ENCODE assay signal across 27 cellular contexts in genomic region chr15:56804279-56804678, GRCh38.
DNase-seq lines count a peak whose midpoint lies in the region; ATAC-seq, FAIRE-seq and TF ChIP-seq lines count a peak whose summit lies in the region.
"Had no signal": no experiment of that assay in that cellular context is flagged by ENCODE, and none has a peak within 500 bp of the region (broad histone marks: within the 10 kb centered on the region; RNA-seq: fewer than 3 reads in every experiment).

No MANE protein-coding gene starts in this region.

- no peaks in the 10 kb centered on the region for H3K79me1 ChIP-seq in mesenchymal stem cell (replicated peaks; ENCODE audit: low read length, poor library complexity, severe bottlenecking)

- no peak overlapping the region for H4K91ac ChIP-seq in mesenchymal stem cell (ENCODE audit: low read length)

- no peak overlapping the region for H4K8ac ChIP-seq in mesenchymal stem cell (ENCODE audit: low read length)

- no peak overlapping the region for H3K4me3 ChIP-seq in OCI-LY1 (ENCODE audit: low read depth, low read length, poor library complexity, severe bottlenecking)
- H3K4me3 ChIP-seq in mesenchymal stem cell (ENCODE audit: insufficient read depth in 1 of 2, low read depth in 1 of 2, low read length in 2 of 2): no peak overlapping the region
- no peak overlapping the region for H3K4me3 ChIP-seq in lower lobe of right lung
- H3K4me3 ChIP-seq: BLaER1 treated with 17β-estradiol and CSF1 and Interleukin-3, amounts not matched to agents 10 nM and 100 nM; MG63; uterus had no signal

- 0 out of 2 replicates have a peak, but pooled peaks cover 3% of the 10 kb centered on the region for H3F3A ChIP-seq in OCI-LY1 (ENCODE audit: insufficient read depth, low read length)

- H3K9ac ChIP-seq in OCI-LY1 (ENCODE audit: low read length): peak overlapping the region; percentile 45
- no peak overlapping the region for H3K9ac ChIP-seq in mesenchymal stem cell (ENCODE audit: low read length)
- H3K9ac ChIP-seq: BLaER1 treated with 17β-estradiol and CSF1 and Interleukin-3, amounts not matched to agents 10 nM and 100 nM had no signal

- TF ChIP-seq CTCF in OCI-LY1 (IDR thresholded peaks at IDR 0.05; ENCODE audit: low read length) (no peak), lower lobe of right lung (IDR thresholded peaks at IDR 0.05) (no peak)

- peak; percentile 9 for FAIRE-seq in GM12891 (lab: Jason Lieb, UNC)
- FAIRE-seq: H1 had no signal

- no peaks in the 10 kb centered on the region for H3K9me2 ChIP-seq in OCI-LY1 (ENCODE audit: low read depth, low read length)

- H2BK15ac ChIP-seq in mesenchymal stem cell (ENCODE audit: low read depth, poor library complexity, severe bottlenecking): no peak overlapping the region

- H2AK5ac ChIP-seq in mesenchymal stem cell (ENCODE audit: low read length, severe bottlenecking): no peak overlapping the region

- no peak overlapping the region for H3K14ac ChIP-seq in mesenchymal stem cell (ENCODE audit: low read length in 2 of 2)

- no peak overlapping the region for H2BK12ac ChIP-seq in mesenchymal stem cell (ENCODE audit: low read length in 2 of 2)

- peak overlapping the region; percentile 30 for H3K4me2 ChIP-seq in OCI-LY1 (ENCODE audit: low read length)
- H3K4me2 ChIP-seq in mesenchymal stem cell (ENCODE audit: low read length, poor library complexity, severe bottlenecking): no peak overlapping the region

- no peak overlapping the region for H3K4ac ChIP-seq in mesenchymal stem cell (ENCODE audit: low read depth in 1 of 2, low read length in 2 of 2)

- H3K79me2 ChIP-seq in OCI-LY1 (ENCODE audit: insufficient read depth, low read length): no peaks in the 10 kb centered on the region

- ATAC-seq in HG02623 (IDR thresholded peaks at IDR 0.05; ENCODE audit: unreplicated experiment): peak; percentile 52
- ATAC-seq in lower lobe of right lung: no peak
- no peak for ATAC-seq in GM19395 (IDR thresholded peaks at IDR 0.05; ENCODE audit: unreplicated experiment)
- ATAC-seq: activated CD4-positive, alpha-beta T cell treated with anti-CD3 and anti-CD28 coated beads for 36 hours; left cardiac atrium; naive thymus-derived CD4-positive, alpha-beta T cell; Panc1; stimulated activated naive B cell treated with anti-CD40 and anti-IgM and Interleukin-4, amounts not matched to agents 10 μg/mL and 1 μg/mL and 100 μg/mL, for 72 hours had no signal

- 92% methylated on average over 2 of the region's 3 CpGs for WGBS in mesenchymal stem cell

- TF ChIP-seq POLR2A in GM12891 (IDR thresholded peaks at IDR 0.05; ENCODE audit: low read depth, low read length): no peak

- H2BK120ac ChIP-seq in mesenchymal stem cell (ENCODE audit: low read depth, low read length): no peak overlapping the region

- no peak overlapping the region for H2BK5ac ChIP-seq in mesenchymal stem cell (ENCODE audit: low read depth, low read length, poor library complexity, severe bottlenecking)

- no peaks in the 10 kb centered on the region for H4K20me1 ChIP-seq in OCI-LY1 (ENCODE audit: insufficient read depth, low read length)
- H4K20me1 ChIP-seq: BLaER1 treated with 17β-estradiol and CSF1 and Interleukin-3, amounts not matched to agents 10 nM and 100 nM had no signal

- intact Hi-C loops in lower lobe of right lung (cut with DNase I): no loop called here

- no peak overlapping the region for H3K18ac ChIP-seq in mesenchymal stem cell (ENCODE audit: low read depth in 1 of 2, low read length in 2 of 2)

- H3K4me1 ChIP-seq in OCI-LY1 (ENCODE audit: insufficient read depth, low read length, severe bottlenecking): peaks cover 51% of the 10 kb centered on the region
- no peaks in the 10 kb centered on the region for H3K4me1 ChIP-seq in mesenchymal stem cell (ENCODE audit: control insufficient read depth, insufficient read depth, low read depth, low read length)
- no peaks in the 10 kb centered on the region for H3K4me1 ChIP-seq in lower lobe of right lung
- H3K4me1 ChIP-seq: Caco-2, uterus had no signal

- no peak for DNase-seq in GM12891 (ENCODE audit: insufficient read length, low spot score)
- DNase-seq in myocyte (ENCODE audit: low read depth): peak; percentile 36
- no peak for DNase-seq in mesenchymal stem cell
- DNase-seq in lower lobe of right lung: no peak
- DNase-seq in NCI-H2196 treated with DMSO at 0.1 percent for 48 hours (lab: John Stamatoyannopoulos, UW; ENCODE audit: unreplicated experiment): no peak
- DNase-seq: activated CD4-positive, alpha-beta T cell treated with anti-CD3 and anti-CD28 coated beads for 36 hours; activated T-cell treated with anti-CD3 and anti-CD28 coated beads, Interleukin-2, amount 50 U/mL, for 24 hours; Caco-2; DMS79 treated with DMSO at 0.1 percent for 48 hours; effector memory CD4-positive, alpha-beta T cell; erythroblast; left cardiac atrium; MG63; naive thymus-derived CD4-positive, alpha-beta T cell; NCI-H146; NCI-H510A treated with DMSO at 0.1 percent for 48 hours; NK-92 treated with Interleukin-12 subunit alpha and Interleukin-12 subunit beta, amount 100 ng/mL, for 24 hours; SHP77 treated with DMSO at 0.1 percent for 48 hours; stimulated activated naive B cell treated with anti-CD40 and anti-IgM and Interleukin-4, amounts not matched to agents 10 μg/mL and 1 μg/mL and 100 μg/mL, for 72 hours; T-helper 1 cell; uterus had no signal

- H3K23ac ChIP-seq in mesenchymal stem cell (ENCODE audit: low read length in 2 of 2): no peak overlapping the region

- H3K9me3 ChIP-seq in OCI-LY1 (ENCODE audit: low read length) (peaks cover 17% of the 10 kb centered on the region), mesenchymal stem cell (ENCODE audit: control insufficient read depth, low read length) (peaks cover 20% of the 10 kb centered on the region), lower lobe of right lung (peaks cover 14% of the 10 kb centered on the region)
- H3K9me3 ChIP-seq: Caco-2, uterus had no signal

- H3K27ac ChIP-seq in OCI-LY1 (ENCODE audit: low read depth, low read length, poor library complexity, severe bottlenecking) (peak overlapping the region; percentile 55), mesenchymal stem cell (ENCODE audit: low read length, poor library complexity, severe bottlenecking) (no peak overlapping the region), lower lobe of right lung (no peak overlapping the region)
- H3K27ac ChIP-seq: BLaER1 treated with 17β-estradiol and CSF1 and Interleukin-3, amounts not matched to agents 10 nM and 100 nM; uterus had no signal

- H3K27me3 ChIP-seq in OCI-LY1 (ENCODE audit: insufficient read depth, low read length) (no peaks in the 10 kb centered on the region), mesenchymal stem cell (ENCODE audit: control insufficient read depth in 1 of 2, insufficient read depth in 1 of 2, low read length in 2 of 2) (no peaks in the 10 kb centered on the region), lower lobe of right lung (ENCODE audit: low read depth) (no peaks in the 10 kb centered on the region)
- H3K27me3 ChIP-seq: BLaER1 treated with 17β-estradiol and CSF1 and Interleukin-3, amounts not matched to agents 10 nM and 100 nM; MG63; uterus had no signal

- no peak overlapping the region for H2AFZ ChIP-seq in OCI-LY1 (ENCODE audit: low read length)
- H2AFZ ChIP-seq in mesenchymal stem cell (ENCODE audit: low read depth, low read length): no peak overlapping the region

- H3K36me3 ChIP-seq in OCI-LY1 (ENCODE audit: insufficient read depth, low read length) (no peaks in the 10 kb centered on the region; the same call in 1 of the 2 replicates), mesenchymal stem cell (ENCODE audit: control insufficient read depth in 1 of 2, insufficient read depth in 2 of 2, low read depth in 1 of 2, low read length in 2 of 2) (no peaks in the 10 kb centered on the region), lower lobe of right lung (no peaks in the 10 kb centered on the region)
- H3K36me3 ChIP-seq: MG63, uterus had no signal

TF ChIP-seq in GM12891, 5 proteins besides CTCF, POLR2A, EP300 and RAD21:
- no peak for TF ChIP-seq POLR2AphosphoS5 (IDR thresholded peaks at IDR 0.05; ENCODE audit: low read depth, low read length)
- no peak for TF ChIP-seq TAF1 (IDR thresholded peaks at IDR 0.05; ENCODE audit: low read depth, low read length)
- no peak for TF ChIP-seq PAX5 (IDR thresholded peaks at IDR 0.05; ENCODE audit: insufficient read depth, low read length, severe bottlenecking)
- no peak for TF ChIP-seq SPI1 (IDR thresholded peaks at IDR 0.05; ENCODE audit: low read depth, low read length)
- TF ChIP-seq POU2F2 (IDR thresholded peaks at IDR 0.05; ENCODE audit: low read depth, low read length): no peak
